Comparison of ENCODE assay signal across 1 cellular context in genomic region chr18:33606621-33607020, GRCh38.
TF ChIP-seq lines count a peak whose summit lies in the region.

No MANE protein-coding gene starts in this region.

TF ChIP-seq in WTC11, 78 proteins besides CTCF, POLR2A, EP300 and RAD21 (continued from another document):
- TF ChIP-seq KAT7 (CRISPR knock-in tag; IDR thresholded peaks at IDR 0.05; ENCODE audit: borderline replicate concordance), result no peak
- TF ChIP-seq E2F5 (CRISPR knock-in tag; IDR thresholded peaks at IDR 0.05), result no peak
- no peak for TF ChIP-seq ZNF232 (CRISPR knock-in tag; IDR thresholded peaks at IDR 0.05)
- no peak for TF ChIP-seq JAZF1 (CRISPR knock-in tag; IDR thresholded peaks at IDR 0.05)
- no peak for TF ChIP-seq ZNF532 (CRISPR knock-in tag; IDR thresholded peaks at IDR 0.05; ENCODE audit: borderline replicate concordance)
- TF ChIP-seq HMGA2 (CRISPR knock-in tag; IDR thresholded peaks at IDR 0.05), result no peak
